ENCODE assay signal across 8 cellular contexts in genomic region chr2:69724540-69725159, GRCh38. TPM values are rescaled to one million over a fixed set of nuclear protein-coding genes. Genes with fewer than 3 reads are reported as not detected.
DNase-seq lines count a peak whose midpoint lies in the region; ATAC-seq and TF ChIP-seq lines count a peak whose summit lies in the region.

No MANE protein-coding gene starts in this region.

- no peaks in the 10 kb centered on the region for H3K4me1 ChIP-seq in parathyroid adenoma
- peaks cover 0 to 4% (median 2%) of the 10 kb centered on the region in 4 donors for H3K4me1 ChIP-seq in transverse colon

- peak; percentile 86 for ATAC-seq in GM21723 (IDR thresholded peaks at IDR 0.05; ENCODE audit: unreplicated experiment)
- peak; percentile 91 to 94 for ATAC-seq in activated naive CD4-positive, alpha-beta T cell treated with anti-CD3 and anti-CD28 coated beads, Interleukin-2, amount 50 U/mL, for 72 hours

- no peak overlapping the region for H3K27ac Mint-ChIP-seq in activated naive CD4-positive, alpha-beta T cell treated with anti-CD3 and anti-CD28 coated beads, Interleukin-2, amount 50 U/mL, for 72 hours

- no peaks in the 10 kb centered on the region for H3K36me3 ChIP-seq in parathyroid adenoma (ENCODE audit: control insufficient read depth, insufficient read depth, low read length)
- H3K36me3 ChIP-seq in transverse colon: no peaks in the 10 kb centered on the region

- intact Hi-C loops in head of caudate nucleus (cut with DNase I): loop anchor here (5.0 to 10.0 kb wide), 2 partner anchors 93 to 180 kb away; no protein-coding TSS in a partner anchor
- intact Hi-C loops in transverse colon (cut with DNase I; ENCODE audit: low total_unique reads): loop anchor here (2.0 kb wide), 1 partner anchor 92 kb away; no protein-coding TSS in a partner anchor

- peak overlapping the region; percentile 92 for H2AFZ ChIP-seq in parathyroid adenoma

- TF ChIP-seq POLR2A in transverse colon (IDR thresholded peaks at IDR 0.05): no peak

- peak overlapping the region; percentile 28 for H3K4me3 ChIP-seq in parathyroid adenoma (ENCODE audit: low read depth, low read length)
- H3K4me3 ChIP-seq in transverse colon: peak overlapping the region in 2 of 4 donors; percentile 14 to 37

- H3K79me2 ChIP-seq in parathyroid adenoma: no peaks in the 10 kb centered on the region

- DNase-seq in CD1c-positive myeloid dendritic cell (ENCODE audit: extremely low spot score) (peak; percentile 91), NCI-H1048 (lab: John Stamatoyannopoulos, UW) (peak; percentile 68), SKM-1 (lab: John Stamatoyannopoulos, UW; ENCODE audit: unreplicated experiment) (peak; percentile 59), head of caudate nucleus (peak; percentile 66 to 97 (median 93)), transverse colon (peak; percentile 89)
- DNase-seq in activated naive CD4-positive, alpha-beta T cell treated with anti-CD3 and anti-CD28 coated beads, Interleukin-2, amount 50 U/mL, for 72 hours (ENCODE audit: low spot score in 2 of 2): peak; percentile 82 to 95

- H3K9me3 ChIP-seq in parathyroid adenoma (ENCODE audit: control insufficient read depth, low read length) (no peaks in the 10 kb centered on the region), transverse colon (no peaks in the 10 kb centered on the region)

- 2 to 21% methylated on average over 3 to 13 of the region's 13 CpGs for WGBS in transverse colon (ENCODE audit: low coverage in 1 of 2), 2 donors

- H3K4me2 ChIP-seq in parathyroid adenoma (ENCODE audit: low read length): peak overlapping the region; percentile 75

- TF ChIP-seq CTCF in parathyroid adenoma (IDR thresholded peaks at IDR 0.05) (peak; percentile 96), transverse colon (IDR thresholded peaks at IDR 0.05) (peak; percentile 96 to 98 (median 96))

- no peak overlapping the region for H3K27ac ChIP-seq in parathyroid adenoma
- no peak overlapping the region for H3K27ac ChIP-seq in transverse colon

- H3K36me3 Mint-ChIP-seq in activated naive CD4-positive, alpha-beta T cell treated with anti-CD3 and anti-CD28 coated beads, Interleukin-2, amount 50 U/mL, for 72 hours: no peaks in the 10 kb centered on the region

- TF ChIP-seq EP300 in transverse colon (IDR thresholded peaks at IDR 0.05; ENCODE audit: low read depth): no peak

- H3K27me3 ChIP-seq in parathyroid adenoma (ENCODE audit: control insufficient read depth, insufficient read depth, low read length): no peaks in the 10 kb centered on the region
- H3K27me3 ChIP-seq in transverse colon: no peaks in the 10 kb centered on the region

- in situ Hi-C loops in transverse colon (cut with MboI; ENCODE audit: low pct_ligation_motif_present in 1 of 4, low pct_unique_long_range_greater_than_20kb in 1 of 4, low sequenced_read_pairs in 3 of 4): loop anchor here (5.0 to 25.0 kb wide), 5 partner anchors 83 to 162 kb away; no protein-coding TSS in a partner anchor

- no peak overlapping the region for H3K9ac ChIP-seq in parathyroid adenoma

- H3K9me3 Mint-ChIP-seq in activated naive CD4-positive, alpha-beta T cell treated with anti-CD3 and anti-CD28 coated beads, Interleukin-2, amount 50 U/mL, for 72 hours: no peaks in the 10 kb centered on the region

RNA-seq across cellular contexts. Expression of gene ANXA4, which starts 17.3 kb away (rescaled TPM):
- total RNA-seq in activated naive CD4-positive, alpha-beta T cell treated with anti-CD3 and anti-CD28 coated beads, Interleukin-2, amount 50 U/mL, for 72 hours: 10 to 100 TPM; 22.4 to 32.0 TPM
- total RNA-seq in transverse colon: 100 to 1,000 TPM in 2 of 4 donors, 10 to 100 TPM in 2; 33.3 to 125 (median 99.4) TPM
